9 cellular contexts compared by ENCODE assay signal in the genomic region with DNA sequence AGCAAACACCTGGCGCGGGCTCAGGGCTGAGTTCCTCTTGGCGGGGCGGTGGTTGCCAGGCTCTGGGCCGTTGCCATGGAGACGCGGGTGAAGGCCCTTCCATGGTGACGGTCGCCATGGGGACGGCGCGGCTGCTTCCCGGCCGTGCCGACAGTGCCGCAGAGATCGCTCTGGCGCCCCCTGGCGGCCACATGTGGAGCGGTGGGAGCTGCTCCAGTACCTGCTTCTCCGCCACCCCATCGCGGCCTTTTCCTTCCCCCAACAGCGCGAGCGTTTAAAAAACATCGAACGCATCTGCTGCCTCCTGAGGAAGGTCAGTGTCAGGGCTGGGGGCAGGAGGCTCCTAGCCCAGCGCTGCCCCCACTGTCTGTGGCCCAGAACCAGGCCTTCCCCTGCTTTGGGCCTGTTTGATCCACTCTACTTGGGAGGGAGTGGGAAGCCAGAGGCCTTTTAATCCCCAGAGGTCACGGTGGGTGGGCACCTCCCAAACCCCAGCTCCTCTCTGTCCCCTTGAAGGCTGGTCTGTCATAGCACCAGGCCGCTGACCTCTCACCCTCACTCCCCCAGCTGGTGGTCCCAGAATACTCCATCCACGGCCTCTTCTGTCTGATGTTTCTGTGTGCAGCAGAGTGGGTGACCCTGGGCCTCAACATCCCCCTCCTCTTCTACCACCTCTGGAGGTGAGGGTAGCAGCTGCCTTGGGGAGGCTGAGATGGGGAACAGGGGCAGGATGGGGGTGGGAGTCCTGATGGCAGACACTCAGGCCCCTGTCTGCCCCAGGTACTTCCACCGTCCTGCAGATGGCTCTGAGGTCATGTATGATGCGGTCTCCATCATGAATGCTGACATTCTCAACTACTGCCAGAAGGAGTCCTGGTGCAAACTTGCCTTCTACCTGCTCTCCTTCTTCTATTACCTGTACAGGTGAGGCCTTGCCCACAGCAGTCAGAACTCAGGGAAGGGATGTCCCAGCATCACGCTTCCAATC. TPM values are rescaled to one million over a fixed set of nuclear protein-coding genes. Genes with fewer than 3 reads are reported as not detected.
DNase-seq lines count a peak whose midpoint lies in the region; ATAC-seq and TF ChIP-seq lines count a peak whose summit lies in the region.
"Had no signal": no experiment of that assay in that cellular context is flagged by ENCODE, and none has a peak within 500 bp of the region (broad histone marks: within the 10 kb centered on the region; RNA-seq: fewer than 3 reads in every experiment).

No MANE protein-coding gene starts in this region.

- DNase-seq in NCI-H524 (lab: John Stamatoyannopoulos, UW), result peak; percentile 92 to 97
- DNase-seq in activated CD4-positive, alpha-beta T cell treated with anti-CD3 and anti-CD28 coated beads for 36 hours, result peak; percentile 100
- peak; percentile 93 to 96 for DNase-seq in cerebellar nuclear complex (lab: John Stamatoyannopoulos, UW)
- peak; percentile 98 to 100 for DNase-seq in left colon
- DNase-seq in stimulated activated CD4-positive, alpha-beta T cell treated with anti-CD3 and anti-CD28 coated beads, Interleukin-2, amount 100 ng/mL, for 48 hours, result peak; percentile 99

- H3K27me3 Mint-ChIP-seq in activated CD4-positive, alpha-beta T cell treated with anti-CD3 and anti-CD28 coated beads for 36 hours, result no peaks in the 10 kb centered on the region

- POLR2A ChIA-PET in activated CD4-positive, alpha-beta T cell treated with anti-CD3 and anti-CD28 coated beads for 36 hours (lab: Charles Lee), result interaction anchor here (0.6 to 1.2 kb wide), 3 partner anchors 10 to 139 kb away, joined by 3 to 4 read pairs (median 3); no protein-coding TSS in a partner anchor

- intact Hi-C loops in activated CD4-positive, alpha-beta T cell treated with anti-CD3 and anti-CD28 coated beads for 36 hours (cut with DNase I, micrococcal nuclease), result loop anchor here (1.0 kb wide), 2 partner anchors 14 to 60 kb away; partner anchors contain the start of gene RAB1B (in 2 of the 2)
- intact Hi-C loops in left colon (cut with DNase I, micrococcal nuclease), result loop anchor here in 1 of 2 donors (5.0 kb wide), 1 partner anchor 60 kb away; no protein-coding TSS in a partner anchor

- no peak overlapping the region for H3K27ac ChIP-seq in C4-2B

- ATAC-seq in GM19328 (IDR thresholded peaks at IDR 0.05; ENCODE audit: unreplicated experiment) (peak; percentile 76), HG03439 (IDR thresholded peaks at IDR 0.05; ENCODE audit: unreplicated experiment) (peak; percentile 63), left colon (peak; percentile 82)
- ATAC-seq in activated CD4-positive, alpha-beta T cell treated with anti-CD3 and anti-CD28 coated beads for 36 hours, result peak; percentile 93

- H3K9me3 Mint-ChIP-seq in activated CD4-positive, alpha-beta T cell treated with anti-CD3 and anti-CD28 coated beads for 36 hours (ENCODE audit: low read depth), result no peaks in the 10 kb centered on the region

- peaks cover 29% of the 10 kb centered on the region for H3K4me1 Mint-ChIP-seq in activated CD4-positive, alpha-beta T cell treated with anti-CD3 and anti-CD28 coated beads for 36 hours

- peaks cover 6% of the 10 kb centered on the region for H3K36me3 Mint-ChIP-seq in activated CD4-positive, alpha-beta T cell treated with anti-CD3 and anti-CD28 coated beads for 36 hours (ENCODE audit: low read depth)

- CTCF ChIA-PET in activated CD4-positive, alpha-beta T cell treated with anti-CD3 and anti-CD28 coated beads for 36 hours (lab: Charles Lee), result interaction anchor here (0.6 to 3.8 kb wide), 10 partner anchors 8 to 548 kb away, joined by 3 to 26 read pairs (median 6); partner anchors contain the start of genes CCDC85B, RAB1B and TMEM151A

- H3K27ac Mint-ChIP-seq in activated CD4-positive, alpha-beta T cell treated with anti-CD3 and anti-CD28 coated beads for 36 hours, result no peak overlapping the region

- H3K4me3 Mint-ChIP-seq in activated CD4-positive, alpha-beta T cell treated with anti-CD3 and anti-CD28 coated beads for 36 hours, result peak overlapping the region; percentile 40

- TF ChIP-seq CTCF in C4-2B (conservative IDR thresholded peaks at IDR 0.05), result peak; percentile 98

RNA-seq across cellular contexts. Expression of gene CNIH2, which starts 4.8 kb away (rescaled TPM):
- total RNA-seq in activated CD4-positive, alpha-beta T cell treated with anti-CD3 and anti-CD28 coated beads for 36 hours, result 1 to 10 TPM; 1.3 to 1.6 TPM
- total RNA-seq in left colon, result 1 to 10 TPM; 1.1 to 1.2 TPM

RNA-seq across cellular contexts. Expression of gene YIF1A, which starts 6.2 kb away (rescaled TPM):
- total RNA-seq in activated CD4-positive, alpha-beta T cell treated with anti-CD3 and anti-CD28 coated beads for 36 hours, result 10 to 100 TPM; 47.5 to 49.8 TPM
- 100 to 1,000 TPM in 1 of 2 donors, 10 to 100 TPM in 1; 87.8 to 101 TPM for total RNA-seq in left colon

RNA-seq across cellular contexts. Expression of gene TMEM151A, which starts 8.9 kb away (rescaled TPM):
- not detected for total RNA-seq in activated CD4-positive, alpha-beta T cell treated with anti-CD3 and anti-CD28 coated beads for 36 hours
- total RNA-seq in left colon, result under 1 TPM; 0.14 to 0.18 TPM
- total RNA-seq: T-helper 2 cell treated with Interferon-gamma antibody and Interleukin-4, amounts not matched to agents 100 ng/mL and 5 ng/mL, for 36 hours had no signal

RNA-seq across cellular contexts. Expression of gene RAB1B, which starts 14.3 kb away (rescaled TPM):
- total RNA-seq in activated CD4-positive, alpha-beta T cell treated with anti-CD3 and anti-CD28 coated beads for 36 hours, result 100 to 1,000 TPM; 114 to 147 TPM
- 100 to 1,000 TPM; 208 to 210 TPM for total RNA-seq in left colon

RNA-seq across cellular contexts. Expression of gene KLC2, which starts 25.3 kb away (rescaled TPM):
- total RNA-seq in activated CD4-positive, alpha-beta T cell treated with anti-CD3 and anti-CD28 coated beads for 36 hours, result 10 to 100 TPM; 28.2 to 29.4 TPM
- total RNA-seq in left colon, result 10 to 100 TPM; 17.3 to 23.4 TPM
